ENCODE assay signal across 20 cellular contexts in genomic region chr2:97736608-97737330, GRCh38. TPM values are rescaled to one million over a fixed set of nuclear protein-coding genes. Genes with fewer than 3 reads are reported as not detected.
DNase-seq lines count a peak whose midpoint lies in the region; ATAC-seq and TF ChIP-seq lines count a peak whose summit lies in the region.
"Had no signal": no experiment of that assay in that cellular context is flagged by ENCODE, and none has a peak within 500 bp of the region (broad histone marks: within the 10 kb centered on the region; RNA-seq: fewer than 3 reads in every experiment).

No MANE protein-coding gene starts in this region.

- H3K4me3 Mint-ChIP-seq in CD4-positive, CD25-positive, alpha-beta regulatory T cell, result peak overlapping the region in 1 of 4 donors; percentile 54
- peak overlapping the region in 1 of 8 donors; percentile 4 for H3K4me3 Mint-ChIP-seq in CD4-positive, alpha-beta memory T cell
- H3K4me3 Mint-ChIP-seq in activated naive CD8-positive, alpha-beta T cell treated with anti-CD3 and anti-CD28 coated beads, Interleukin-2, amount 50 U/mL, for 24 hours, result no peak overlapping the region
- peak overlapping the region; percentile 29 for H3K4me3 Mint-ChIP-seq in natural killer cell
- H3K4me3 Mint-ChIP-seq: stimulated activated naive B cell treated with anti-CD40 and anti-IgM and Interleukin-4, amounts not matched to agents 10 μg/mL and 1 μg/mL and 100 μg/mL, for 72 hours had no signal

- no peaks in the 10 kb centered on the region for H3K9me3 ChIP-seq in CD4-positive, CD25-positive, alpha-beta regulatory T cell (ENCODE audit: control insufficient read depth in 2 of 2, low read length in 2 of 2)
- no peaks in the 10 kb centered on the region for H3K9me3 ChIP-seq in CD4-positive, alpha-beta memory T cell (ENCODE audit: control insufficient read depth in 1 of 2, low read length in 2 of 2)
- H3K9me3 ChIP-seq: Caco-2, SJCRH30 had no signal

- intact Hi-C loops in CD4-positive, alpha-beta memory T cell (cut with micrococcal nuclease), result no loop called here
- intact Hi-C loops in natural killer cell (cut with micrococcal nuclease), result no loop called here

- POLR2A ChIA-PET in CD4-positive, alpha-beta memory T cell (lab: Charles Lee; ENCODE audit: partially characterized antibody), result interaction anchor here (0.7 to 14.2 kb wide), 2 partner anchors 12 to 24 kb away, joined by 3 to 284 read pairs; partner anchors contain the start of gene ZAP70

- H3K4me3 ChIP-seq in CD4-positive, CD25-positive, alpha-beta regulatory T cell (ENCODE audit: low read depth, low read length), result no peak overlapping the region
- no peak overlapping the region for H3K4me3 ChIP-seq in CD4-positive, alpha-beta memory T cell (ENCODE audit: low read length in 2 of 2)
- H3K4me3 ChIP-seq: dorsolateral prefrontal cortex, SJCRH30 had no signal

- DNase-seq in CD4-positive, CD25-positive, alpha-beta regulatory T cell, result no peak
- DNase-seq in CD4-positive, alpha-beta memory T cell, result no peak
- DNase-seq in activated naive CD8-positive, alpha-beta T cell treated with anti-CD3 and anti-CD28 coated beads, Interleukin-2, amount 50 U/mL, for 24 hours, result no peak
- DNase-seq in natural killer cell (no peak), NOMO-1 treated with DMSO at 0.1 percent for 48 hours (lab: John Stamatoyannopoulos, UW; ENCODE audit: unreplicated experiment) (no peak)
- DNase-seq in activated CD4-positive, CD25-positive, alpha-beta regulatory T cell treated with anti-CD3 and anti-CD28 coated beads, Interleukin-2, amount 50 U/mL, for 72 hours, result no peak
- DNase-seq: activated effector memory CD4-positive, alpha-beta T cell treated with Interleukin-2 at 50 U/mL for 16 hours; foreskin keratinocyte; NCI-H1048; NCI-H1930; NCI-H226; PC-3; SJCRH30; stimulated activated CD4-positive, alpha-beta T cell treated with anti-CD3 and anti-CD28 coated beads, Interleukin-1b, Interleukin-23, amount 100 ng/mL, for 48 hours; stimulated activated naive B cell treated with anti-CD40 and anti-IgM and Interleukin-4, amounts not matched to agents 10 μg/mL and 1 μg/mL and 100 μg/mL, for 72 hours had no signal

- no peaks in the 10 kb centered on the region for H3K9me3 Mint-ChIP-seq in CD4-positive, CD25-positive, alpha-beta regulatory T cell
- no peaks in the 10 kb centered on the region for H3K9me3 Mint-ChIP-seq in CD4-positive, alpha-beta memory T cell
- H3K9me3 Mint-ChIP-seq in activated naive CD8-positive, alpha-beta T cell treated with anti-CD3 and anti-CD28 coated beads, Interleukin-2, amount 50 U/mL, for 24 hours, result no peaks in the 10 kb centered on the region
- H3K9me3 Mint-ChIP-seq in natural killer cell, result no peaks in the 10 kb centered on the region
- H3K9me3 Mint-ChIP-seq: stimulated activated naive B cell treated with anti-CD40 and anti-IgM and Interleukin-4, amounts not matched to agents 10 μg/mL and 1 μg/mL and 100 μg/mL, for 72 hours had no signal

- no peak for TF ChIP-seq CTCF in natural killer cell (IDR thresholded peaks at IDR 0.05)

- no peak overlapping the region for H3K27ac ChIP-seq in CD4-positive, CD25-positive, alpha-beta regulatory T cell (ENCODE audit: insufficient read depth, low read length, poor library complexity, severe bottlenecking)
- H3K27ac ChIP-seq in CD4-positive, alpha-beta memory T cell (ENCODE audit: low read depth, low read length), result no peak overlapping the region
- H3K27ac ChIP-seq: dorsolateral prefrontal cortex, foreskin keratinocyte, SJCRH30 had no signal

- no peaks in the 10 kb centered on the region for H3K27me3 ChIP-seq in CD4-positive, CD25-positive, alpha-beta regulatory T cell (ENCODE audit: control insufficient read depth, insufficient read depth, low read length)
- H3K27me3 ChIP-seq in CD4-positive, alpha-beta memory T cell (ENCODE audit: insufficient read depth, low read length), result no peaks in the 10 kb centered on the region
- H3K27me3 ChIP-seq: dorsolateral prefrontal cortex, foreskin keratinocyte, SJCRH30 had no signal

- peaks cover 9 to 31% (median 22%) of the 10 kb centered on the region in 4 donors for H3K4me1 Mint-ChIP-seq in CD4-positive, CD25-positive, alpha-beta regulatory T cell
- peaks cover 11 to 42% (median 34%) of the 10 kb centered on the region in 4 donors for H3K4me1 Mint-ChIP-seq in CD4-positive, alpha-beta memory T cell
- peaks cover 20% of the 10 kb centered on the region for H3K4me1 Mint-ChIP-seq in activated naive CD8-positive, alpha-beta T cell treated with anti-CD3 and anti-CD28 coated beads, Interleukin-2, amount 50 U/mL, for 24 hours
- H3K4me1 Mint-ChIP-seq in natural killer cell, result peaks cover 46 to 68% of the 10 kb centered on the region in 2 donors

- peak overlapping the region in 2 of 3 donors; percentile 27 to 88 for H3K27ac Mint-ChIP-seq in CD4-positive, CD25-positive, alpha-beta regulatory T cell
- peak overlapping the region in 6 of 7 donors; percentile 38 to 87 (median 69) for H3K27ac Mint-ChIP-seq in CD4-positive, alpha-beta memory T cell
- peak overlapping the region; percentile 57 for H3K27ac Mint-ChIP-seq in activated naive CD8-positive, alpha-beta T cell treated with anti-CD3 and anti-CD28 coated beads, Interleukin-2, amount 50 U/mL, for 24 hours
- peak overlapping the region; percentile 34 to 78 for H3K27ac Mint-ChIP-seq in natural killer cell
- H3K27ac Mint-ChIP-seq: stimulated activated naive B cell treated with anti-CD40 and anti-IgM and Interleukin-4, amounts not matched to agents 10 μg/mL and 1 μg/mL and 100 μg/mL, for 72 hours had no signal

- H3K36me3 Mint-ChIP-seq in CD4-positive, CD25-positive, alpha-beta regulatory T cell, result peaks cover 38% of the 10 kb centered on the region
- peaks cover 46 to 59% of the 10 kb centered on the region in 2 donors for H3K36me3 Mint-ChIP-seq in CD4-positive, alpha-beta memory T cell
- H3K36me3 Mint-ChIP-seq in activated naive CD8-positive, alpha-beta T cell treated with anti-CD3 and anti-CD28 coated beads, Interleukin-2, amount 50 U/mL, for 24 hours (ENCODE audit: low read depth), result peaks cover 46% of the 10 kb centered on the region
- peaks cover 8% of the 10 kb centered on the region for H3K36me3 Mint-ChIP-seq in natural killer cell

- CTCF ChIA-PET in CD4-positive, alpha-beta memory T cell (lab: Charles Lee; ENCODE audit: partially characterized antibody), result interaction anchor here (1.1 to 1.7 kb wide), 4 partner anchors 10 to 61 kb away, joined by 3 to 5 read pairs (median 4); no protein-coding TSS in a partner anchor

- H3K27me3 Mint-ChIP-seq in CD4-positive, CD25-positive, alpha-beta regulatory T cell, result no peaks in the 10 kb centered on the region
- H3K27me3 Mint-ChIP-seq in CD4-positive, alpha-beta memory T cell, result no peaks in the 10 kb centered on the region
- H3K27me3 Mint-ChIP-seq in activated naive CD8-positive, alpha-beta T cell treated with anti-CD3 and anti-CD28 coated beads, Interleukin-2, amount 50 U/mL, for 24 hours, result no peaks in the 10 kb centered on the region
- H3K27me3 Mint-ChIP-seq in natural killer cell (ENCODE audit: low read depth in 2 of 2), result no peaks in the 10 kb centered on the region
- H3K27me3 Mint-ChIP-seq: stimulated activated naive B cell treated with anti-CD40 and anti-IgM and Interleukin-4, amounts not matched to agents 10 μg/mL and 1 μg/mL and 100 μg/mL, for 72 hours had no signal

- no peak for ATAC-seq in CD4-positive, CD25-positive, alpha-beta regulatory T cell (ENCODE audit: low read depth in 2 of 2)
- ATAC-seq in activated naive CD8-positive, alpha-beta T cell treated with anti-CD3 and anti-CD28 coated beads, Interleukin-2, amount 50 U/mL, for 24 hours, result no peak
- no peak for ATAC-seq in natural killer cell
- no peak for ATAC-seq in HG03460 (IDR thresholded peaks at IDR 0.05; ENCODE audit: unreplicated experiment)
- ATAC-seq: foreskin keratinocyte; PC-3; stimulated activated naive B cell treated with anti-CD40 and anti-IgM and Interleukin-4, amounts not matched to agents 10 μg/mL and 1 μg/mL and 100 μg/mL, for 72 hours had no signal

- H3K36me3 ChIP-seq in CD4-positive, CD25-positive, alpha-beta regulatory T cell (ENCODE audit: control insufficient read depth, insufficient read depth, low read length), result peaks cover 66% of the 10 kb centered on the region
- H3K36me3 ChIP-seq in CD4-positive, alpha-beta memory T cell (ENCODE audit: insufficient read depth, low read length), result peaks cover 80% of the 10 kb centered on the region
- H3K36me3 ChIP-seq: SJCRH30 had no signal

- H3K4me1 ChIP-seq in CD4-positive, CD25-positive, alpha-beta regulatory T cell (ENCODE audit: control insufficient read depth, insufficient read depth, low read length, poor library complexity, severe bottlenecking), result peaks cover 9% of the 10 kb centered on the region
- peaks cover 20% of the 10 kb centered on the region for H3K4me1 ChIP-seq in CD4-positive, alpha-beta memory T cell (ENCODE audit: insufficient read depth, low read length)
- H3K4me1 ChIP-seq: Caco-2, foreskin keratinocyte had no signal

RNA-seq across cellular contexts. Expression of gene ZAP70, which starts 23.4 kb away (rescaled TPM):
- 431 TPM for total RNA-seq in CD4-positive, CD25-positive, alpha-beta regulatory T cell
- 100 to 1,000 TPM; 104 to 144 (median 130) TPM for polyA plus RNA-seq in CD4-positive, CD25-positive, alpha-beta regulatory T cell
- 100 to 1,000 TPM; 404 to 419 TPM for total RNA-seq in CD4-positive, alpha-beta memory T cell
- 100 to 1,000 TPM; 140 to 149 TPM for polyA plus RNA-seq in CD4-positive, alpha-beta memory T cell
- 1,000 to 10,000 TPM in 1 of 3 donors, 100 to 1,000 TPM in 2; 883 to 1,008 (median 954) TPM for total RNA-seq in natural killer cell
- total RNA-seq: epithelial cell of proximal tubule, foreskin keratinocyte, kidney epithelial cell, PC-3 had no signal
